Comparison of ENCODE assay signal across 8 cellular contexts in genomic region chr17:64837018-64837761, GRCh38.
DNase-seq lines count a peak whose midpoint lies in the region; ATAC-seq and TF ChIP-seq lines count a peak whose summit lies in the region.
"Not testable (repeated sequence)": the region's sequence is repeated elsewhere in the genome, so short reads cannot be mapped to it uniquely, and the experiment has no call there.

No MANE protein-coding gene starts in this region.

- H3K27me3 ChIP-seq in H7 (ENCODE audit: control insufficient read depth, insufficient read depth, low read length); gastroesophageal sphincter; neuronal stem cell (ENCODE audit: control insufficient read depth in 3 of 3, insufficient read depth in 3 of 3, low read depth in 1 of 3, low read length in 3 of 3); stomach: not testable (repeated sequence)

- not testable (repeated sequence) for H3K14ac ChIP-seq in neuronal stem cell (ENCODE audit: low read length)

- peak overlapping the region; percentile 83 to 92 (median 86) for H3K27ac ChIP-seq in gastroesophageal sphincter
- not testable (repeated sequence) for H3K27ac ChIP-seq in neuronal stem cell (replicated peaks; ENCODE audit: low read length)
- peak overlapping the region; percentile 26 to 92 (median 89) for H3K27ac ChIP-seq in stomach

- H3K4me3 ChIP-seq in H7 (ENCODE audit: insufficient read depth, low read depth, low read length), result peak overlapping the region; percentile 53
- peak overlapping the region; percentile 65 for H3K4me3 ChIP-seq in LNCaP clone FGC (ENCODE audit: low read depth, low read length)
- H3K4me3 ChIP-seq in gastroesophageal sphincter, result peak overlapping the region; percentile 65 to 84
- peak overlapping the region; percentile 53 to 85 for H3K4me3 ChIP-seq in neuronal stem cell (ENCODE audit: low read length in 2 of 2)
- H3K4me3 ChIP-seq in stomach, result peak overlapping the region; percentile 52 to 69 (median 68)

- H3K4ac ChIP-seq in neuronal stem cell (ENCODE audit: low read length), result not testable (repeated sequence)

- H3K4me2 ChIP-seq in neuronal stem cell (ENCODE audit: insufficient read depth, low read length, poor library complexity, severe bottlenecking), result peak overlapping the region; percentile 40

- DNase-seq in G401 (ENCODE audit: low spot score) (peak; percentile 80), H7 (peak; percentile 89), LNCaP clone FGC (ENCODE audit: low read depth) (peak; percentile 21), SK-MEL-5 (ENCODE audit: low read depth, low spot score) (peak; percentile 89), neuronal stem cell (ENCODE audit: low spot score) (peak; percentile 73), stomach (peak; percentile 90)
- DNase-seq in activated naive CD4-positive, alpha-beta T cell treated with Interleukin-2 at 50 U/mL for 16 hours, result peak; percentile 87

- H3K18ac ChIP-seq in neuronal stem cell (ENCODE audit: low read length), result not testable (repeated sequence)

- not testable (repeated sequence) for TF ChIP-seq CTCF in LNCaP clone FGC (IDR thresholded peaks at IDR 0.05; ENCODE audit: control insufficient read depth, extremely low read depth, insufficient read depth); gastroesophageal sphincter (IDR thresholded peaks at IDR 0.05); stomach (IDR thresholded peaks at IDR 0.05)

- H3K4me1 ChIP-seq in gastroesophageal sphincter; neuronal stem cell (ENCODE audit: control insufficient read depth in 2 of 2, insufficient read depth in 1 of 2, low read depth in 1 of 2, low read length in 2 of 2): not testable (repeated sequence)
- peaks cover 0 to 30% (median 5%) of the 10 kb centered on the region in 4 donors for H3K4me1 ChIP-seq in stomach

- peak; percentile 90 to 91 for TF ChIP-seq POLR2A in gastroesophageal sphincter (IDR thresholded peaks at IDR 0.05)
- TF ChIP-seq POLR2A in stomach (IDR thresholded peaks at IDR 0.05), result peak in 2 of 4 donors; percentile 21 to 55

- H2AFZ ChIP-seq in neuronal stem cell (ENCODE audit: low read length), result peak overlapping the region; percentile 89

- intact Hi-C loops in stomach (cut with DNase I; ENCODE audit: low total_unique reads), result not testable (repeated sequence)

- WGBS in gastroesophageal sphincter (ENCODE audit: low coverage in 1 of 2), 2 donors, result 0% methylated on average over 4 to 6 of the region's 56 CpGs
- no CpG with 5 or more reads among the region's 56 CpGs for WGBS in neuronal stem cell (ENCODE audit: extremely low coverage in 2 of 2, insufficient read length in 2 of 2, insufficient replicate concordance in 1 of 2), 2 donors
- WGBS in stomach, 5 donors, result 0 to 1% (median 0%) methylated on average over 12 to 51 of the region's 56 CpGs

- H3K9ac ChIP-seq in neuronal stem cell (ENCODE audit: low read depth, low read length, poor library complexity), result peak overlapping the region; percentile 70

- H4K8ac ChIP-seq in neuronal stem cell (ENCODE audit: low read depth, low read length), result not testable (repeated sequence)

- H3K36me3 ChIP-seq in H7 (replicated peaks; ENCODE audit: control insufficient read depth, insufficient read depth, low read length); gastroesophageal sphincter; neuronal stem cell (replicated peaks in 1 of 2; ENCODE audit: control insufficient read depth in 2 of 2, insufficient read depth in 2 of 2, low read length in 2 of 2); stomach: not testable (repeated sequence)

- not testable (repeated sequence) for H3K79me1 ChIP-seq in neuronal stem cell (ENCODE audit: low read depth, low read length)

- not testable (repeated sequence) for H2AK5ac ChIP-seq in neuronal stem cell (ENCODE audit: low read depth, low read length)

- H2BK120ac ChIP-seq in neuronal stem cell (ENCODE audit: low read depth, low read length), result not testable (repeated sequence)

- TF ChIP-seq EP300 in gastroesophageal sphincter (IDR thresholded peaks at IDR 0.05); stomach (IDR thresholded peaks at IDR 0.05): not testable (repeated sequence)

- not testable (repeated sequence) for H3K9me3 ChIP-seq in gastroesophageal sphincter; neuronal stem cell (replicated peaks in 1 of 2; ENCODE audit: control insufficient read depth in 2 of 2, insufficient read depth in 1 of 2, low read depth in 1 of 2, low read length in 2 of 2); stomach

- in situ Hi-C loops in G401 (cut with HindIII; ENCODE audit: low sequenced_read_pairs); SK-MEL-5 (cut with HindIII; ENCODE audit: low pct_unique_long_range_greater_than_20kb, low sequenced_read_pairs): not testable (repeated sequence)

- not testable (repeated sequence) for H2BK15ac ChIP-seq in neuronal stem cell (ENCODE audit: low read length)

- not testable (repeated sequence) for H3K23ac ChIP-seq in neuronal stem cell (ENCODE audit: low read depth, low read length, poor library complexity)

- H2BK12ac ChIP-seq in neuronal stem cell (ENCODE audit: low read length), result not testable (repeated sequence)

- H2BK5ac ChIP-seq in neuronal stem cell (ENCODE audit: low read length), result not testable (repeated sequence)

- peak; percentile 96 for ATAC-seq in gastroesophageal sphincter

- H4K91ac ChIP-seq in neuronal stem cell (ENCODE audit: low read depth, low read length, poor library complexity), result not testable (repeated sequence)

Comparison
In these comparisons a context has a peak if more than half of its experiments do, and no peak if none do; other contexts are left out.
1. DNase-seq: peak in every context shown above with its lines; median percentile 90 in stomach; 89 in H7; 89 in SK-MEL-5; 87 in activated naive CD4-positive, alpha-beta T cell treated with Interleukin-2 at 50 U/mL for 16 hours; 80 in G401; 73 in neuronal stem cell; 21 in LNCaP clone FGC.